In the genomic region with DNA sequence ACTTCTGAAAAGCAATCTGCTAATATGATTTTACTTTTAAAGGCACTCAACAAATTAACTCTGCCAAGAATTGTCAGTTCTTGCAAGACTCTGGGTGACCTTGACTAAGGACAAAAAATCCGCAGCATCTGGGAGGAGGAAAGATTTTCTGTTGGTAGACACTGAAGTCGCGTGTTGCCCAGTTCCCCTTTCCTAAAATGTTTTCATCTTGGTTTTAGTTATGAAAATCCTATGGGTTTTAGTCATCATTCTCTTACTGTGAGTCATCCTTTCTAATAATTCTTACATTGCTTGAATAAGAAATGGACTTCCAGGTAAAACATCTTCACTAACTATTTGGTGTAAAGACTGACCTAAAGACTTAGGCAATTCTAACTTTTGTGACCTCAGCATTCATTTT, we compare ENCODE assay signal across 10 cellular contexts. TPM values are rescaled to one million over a fixed set of nuclear protein-coding genes. Genes with fewer than 3 reads are reported as not detected.
DNase-seq lines count a peak whose midpoint lies in the region; TF ChIP-seq lines count a peak whose summit lies in the region.
"Had no signal": no experiment of that assay in that cellular context is flagged by ENCODE, and none has a peak within 500 bp of the region (broad histone marks: within the 10 kb centered on the region; RNA-seq: fewer than 3 reads in every experiment).

No MANE protein-coding gene starts in this region.

- H3K9me3 ChIP-seq in breast epithelium (no peaks in the 10 kb centered on the region), mammary epithelial cell (replicated peaks; ENCODE audit: insufficient read depth, low read length) (no peaks in the 10 kb centered on the region)

- H3K4me3 ChIP-seq in breast epithelium (no peak overlapping the region), mammary epithelial cell (replicated peaks in 1 of 3; ENCODE audit: insufficient read depth in 1 of 3, low read depth in 2 of 3, low read length in 3 of 3) (no peak overlapping the region)

- WGBS in mammary epithelial cell (ENCODE audit: low coverage, missing lambda C conversion rate), result 2% methylated on average over 3 of the region's 3 CpGs

- H3K27me3 ChIP-seq in breast epithelium (no peaks in the 10 kb centered on the region), mammary epithelial cell (ENCODE audit: insufficient read depth, low read length) (no peaks in the 10 kb centered on the region)

- H3K36me3 ChIP-seq in breast epithelium, result no peaks in the 10 kb centered on the region
- H3K36me3 ChIP-seq in mammary epithelial cell (ENCODE audit: insufficient read depth, low read length), result no peaks in the 10 kb centered on the region

- no peaks in the 10 kb centered on the region for H3K79me2 ChIP-seq in mammary epithelial cell (ENCODE audit: insufficient read depth, low read length)

- intact Hi-C loops in MCF 10A (cut with micrococcal nuclease), result loop anchor here (1.0 kb wide), 1 partner anchor 94 kb away; the partner anchor contains the start of gene HEBP1
- intact Hi-C loops in breast epithelium (cut with DNase I; ENCODE audit: low total_unique reads), result loop anchor here (10.0 kb wide), 1 partner anchor 110 kb away; no protein-coding TSS in a partner anchor
- intact Hi-C loops in mammary epithelial cell (cut with micrococcal nuclease), result loop anchor here (1.0 to 10.0 kb wide), 2 partner anchors 94 to 260 kb away; partner anchors contain the start of gene HEBP1

- H3K4me2 ChIP-seq in mammary epithelial cell (ENCODE audit: insufficient read depth, low read depth, low read length), result peak overlapping the region; percentile 61

- H3K27me3 Mint-ChIP-seq in MCF 10A (ENCODE audit: insufficient read depth, unreplicated experiment), result no peaks in the 10 kb centered on the region

- H4K20me1 ChIP-seq in mammary epithelial cell (ENCODE audit: insufficient read depth, low read length), result no peaks in the 10 kb centered on the region

- TF ChIP-seq POLR2A in breast epithelium (IDR thresholded peaks at IDR 0.05), result no peak

- H3K27ac ChIP-seq in breast epithelium (no peak overlapping the region), mammary epithelial cell (ENCODE audit: insufficient read depth, low read depth, low read length) (peak overlapping the region; percentile 54)

- dilution Hi-C loops in mammary epithelial cell (cut with HindIII; ENCODE audit: low sequenced_read_pairs), result no loop called here

- BruUV-seq in MCF 10A (replicated peaks; lab: Mats Ljungman, UMichigan) (no TSS peak), mammary epithelial cell (replicated peaks; lab: Mats Ljungman, UMichigan) (no TSS peak)

- POLR2A ChIA-PET in MCF 10A (lab: Yijun Ruan, JAX), result interaction anchor here (0.7 to 2.7 kb wide), 12 partner anchors 8 to 126 kb away, joined by 3 to 8 read pairs (median 4); partner anchors contain the start of genes EMP1, FAM234B and GSG1

- CTCF ChIA-PET in MCF 10A (lab: Yijun Ruan, JAX), result interaction anchor here (0.5 to 5.0 kb wide), 6 partner anchors 84 to 178 kb away, joined by 3 to 67 read pairs (median 4); no protein-coding TSS in a partner anchor
- CTCF ChIA-PET in mammary epithelial cell (lab: Charles Lee; ENCODE audit: low non-redundant PET), result no interaction called here

- peaks cover 47% of the 10 kb centered on the region for H3K4me1 Mint-ChIP-seq in MCF 10A (ENCODE audit: insufficient read depth, unreplicated experiment)

- peak; percentile 40 for DNase-seq in MCF 10A (ENCODE audit: unreplicated experiment)
- DNase-seq in breast epithelium (ENCODE audit: low spot score in 2 of 2), result no peak
- peak; percentile 42 for DNase-seq in LoVo (ENCODE audit: low spot score)
- peak; percentile 54 for DNase-seq in mammary epithelial cell
- DNase-seq in T-helper 2 cell, result no peak
- DNase-seq in foreskin melanocyte, result no peak
- DNase-seq in stimulated activated CD4-positive, alpha-beta T cell treated with anti-CD3 and anti-CD28 coated beads, Interleukin-12 subunit alpha, Interleukin-12 subunit beta, amount 100 ng/mL, for 4 hours, result no peak
- DNase-seq in COLO668 (lab: John Stamatoyannopoulos, UW; ENCODE audit: unreplicated experiment), result no peak
- DNase-seq: activated naive CD4-positive, alpha-beta T cell had no signal

- no peak overlapping the region for H3K9ac ChIP-seq in mammary epithelial cell (ENCODE audit: insufficient read depth, low read length)

- H3K27ac Mint-ChIP-seq in MCF 10A (ENCODE audit: low read depth, unreplicated experiment), result peak overlapping the region; percentile 80

- H3K4me1 ChIP-seq in breast epithelium, result peaks cover 0 to 4% of the 10 kb centered on the region in 2 donors
- H3K4me1 ChIP-seq in mammary epithelial cell (ENCODE audit: insufficient read depth, low read length), result peaks cover 41% of the 10 kb centered on the region

- peak overlapping the region; percentile 70 for H2AFZ ChIP-seq in mammary epithelial cell (ENCODE audit: low read depth, low read length)

- TF ChIP-seq CTCF in MCF 10A (IDR thresholded peaks at IDR 0.05; ENCODE audit: unreplicated experiment) (no peak), breast epithelium (IDR thresholded peaks at IDR 0.05) (no peak), mammary epithelial cell (conservative IDR thresholded peaks at IDR 0.05 in 1 of 2, IDR thresholded peaks at IDR 0.05 in 1 of 2; ENCODE audit: extremely low read depth in 1 of 2, insufficient read depth in 1 of 2, low read depth in 1 of 2, low read length in 2 of 2) (no peak)

- H3K36me3 Mint-ChIP-seq in MCF 10A (ENCODE audit: insufficient read depth, unreplicated experiment), result peaks cover 11% of the 10 kb centered on the region

- in situ Hi-C loops in mammary epithelial cell (cut with MboI; ENCODE audit: low sequenced_read_pairs in 2 of 2), result no loop called here

- no peaks in the 10 kb centered on the region for H3K9me3 Mint-ChIP-seq in MCF 10A (ENCODE audit: unreplicated experiment)

- peak overlapping the region; percentile 26 for H3K4me3 Mint-ChIP-seq in MCF 10A (ENCODE audit: unreplicated experiment)

RNA-seq across cellular contexts. Expression of gene GSG1, which starts 9.1 kb away (rescaled TPM):
- not detected in 2 replicates for total RNA-seq in MCF 10A (2022)
- total RNA-seq in breast epithelium, result not detected
- not detected for total RNA-seq in mammary epithelial cell
- 0.06 TPM for polyA plus RNA-seq in mammary epithelial cell
- not detected for polyA minus RNA-seq in mammary epithelial cell
- polyA plus RNA-seq: urinary bladder had no signal

RNA-seq across cellular contexts. Expression of gene FAM234B, which starts 50.2 kb away (rescaled TPM):
- total RNA-seq in MCF 10A (2022), result 5.4 and 5.7 TPM in 2 replicates
- 10 to 100 TPM in 2 of 3 donors, 1 to 10 TPM in 1; 4.6 to 21.4 (median 16.4) TPM for total RNA-seq in breast epithelium
- total RNA-seq in mammary epithelial cell, result 1 to 10 TPM; 8.3 to 9.5 TPM
- polyA plus RNA-seq in mammary epithelial cell, result 5.1 TPM
- 17.0 TPM for polyA minus RNA-seq in mammary epithelial cell

Comparison
In these comparisons a context has a peak if more than half of its experiments do, and no peak if none do; other contexts are left out.
1. DNase-seq: peak in MCF 10A (single experiment), LoVo (single experiment) and mammary epithelial cell (single experiment); none in breast epithelium (0 of 2), T-helper 2 cell (0 of 5), foreskin melanocyte (single experiment), stimulated activated CD4-positive, alpha-beta T cell treated with anti-CD3 and anti-CD28 coated beads, Interleukin-12 subunit alpha, Interleukin-12 subunit beta, amount 100 ng/mL, for 4 hours (single experiment) and COLO668 (single experiment).